ENCODE assay signal across 19 cellular contexts in genomic region chr17:78999056-78999768, GRCh38. TPM values are rescaled to one million over a fixed set of nuclear protein-coding genes. Genes with fewer than 3 reads are reported as not detected.
DNase-seq lines count a peak whose midpoint lies in the region; ATAC-seq and TF ChIP-seq lines count a peak whose summit lies in the region.
"Had no signal": no experiment of that assay in that cellular context is flagged by ENCODE, and none has a peak within 500 bp of the region (broad histone marks: within the 10 kb centered on the region; RNA-seq: fewer than 3 reads in every experiment).

No MANE protein-coding gene starts in this region.

- no peak for ATAC-seq in Right ventricle myocardium inferior
- no peak for ATAC-seq in left cardiac atrium
- no peak for ATAC-seq in omental fat pad (ENCODE audit: low FRiP score)
- no peak for ATAC-seq in HG03520 (IDR thresholded peaks at IDR 0.05; ENCODE audit: unreplicated experiment)

- no peaks in the 10 kb centered on the region for H3K36me3 ChIP-seq in uterus

- TF ChIP-seq CTCF in omental fat pad (IDR thresholded peaks at IDR 0.05) (no peak), uterus (IDR thresholded peaks at IDR 0.05) (no peak)

- no peak for TF ChIP-seq POLR2A in uterus (IDR thresholded peaks at IDR 0.05)

- H3K4me1 ChIP-seq in uterus, result no peaks in the 10 kb centered on the region

- intact Hi-C loops in Right ventricle myocardium inferior (cut with DNase I) (no loop called here), left cardiac atrium (cut with DNase I) (no loop called here), uterus (cut with DNase I; ENCODE audit: low total_unique reads) (no loop called here)

- no peak overlapping the region for H3K27ac ChIP-seq in uterus

- no peaks in the 10 kb centered on the region for H3K27me3 ChIP-seq in uterus
- H3K27me3 ChIP-seq: upper lobe of left lung had no signal

- no peak overlapping the region for H3K4me3 ChIP-seq in uterus
- H3K4me3 ChIP-seq: upper lobe of left lung had no signal

- H3K9me3 ChIP-seq in uterus, result no peaks in the 10 kb centered on the region
- H3K9me3 ChIP-seq: upper lobe of left lung had no signal

- DNase-seq in Right ventricle myocardium inferior (ENCODE audit: missing footprints), result peak; percentile 60
- no peak for DNase-seq in left cardiac atrium
- DNase-seq in epidermal melanocyte (ENCODE audit: insufficient read length, low spot score), result peak; percentile 9
- peak; percentile 7 for DNase-seq in omental fat pad (ENCODE audit: low spot score)
- DNase-seq in uterus, result peak; percentile 7 to 12
- no peak for DNase-seq in stimulated activated CD4-positive, alpha-beta T cell treated with anti-CD3 and anti-CD28 coated beads, Interleukin-12 subunit alpha, Interleukin-12 subunit beta, amount 100 ng/mL, for 4 hours
- no peak for DNase-seq in NOMO-1 treated with DMSO at 0.1 percent for 48 hours (lab: John Stamatoyannopoulos, UW; ENCODE audit: unreplicated experiment)
- DNase-seq: activated B cell treated with CpG ODN at 0.5 μM for 24 hours; activated gamma-delta T cell; H9; IMR-90; MV-4-11; naive B cell; NCI-H2081 treated with DMSO at 0.1 percent for 48 hours; NCI-H774; stimulated activated CD4-positive, alpha-beta T cell treated with anti-CD3 and anti-CD28 coated beads, Interleukin-2, amount 100 ng/mL, for 48 hours; T-helper 1 cell; upper lobe of left lung had no signal

RNA-seq across cellular contexts. Expression of gene CANT1, which starts 10.4 kb away (rescaled TPM):
- total RNA-seq in Right ventricle myocardium inferior (31.1 TPM), left cardiac atrium (10 to 100 TPM; 30.5 to 33.3 TPM), omental fat pad (10 to 100 TPM; 24.0 to 34.8 (median 30.3) TPM), uterus (10 to 100 TPM in 3 of 4 donors, 1 to 10 TPM in 1; 9.2 to 40.6 (median 21.5) TPM)

RNA-seq across cellular contexts. Expression of gene LGALS3BP, which starts 19.5 kb away (rescaled TPM):
- 611 TPM for total RNA-seq in Right ventricle myocardium inferior
- 100 to 1,000 TPM; 390 to 448 TPM for total RNA-seq in left cardiac atrium
- total RNA-seq in omental fat pad, result 100 to 1,000 TPM; 325 to 516 (median 441) TPM
- 100 to 1,000 TPM in 3 of 4 donors, 10 to 100 TPM in 1; 88.2 to 396 (median 244) TPM for total RNA-seq in uterus

RNA-seq across cellular contexts. Expression of gene C1QTNF1, which starts 24.8 kb away (rescaled TPM):
- total RNA-seq in Right ventricle myocardium inferior (240 TPM), left cardiac atrium (100 to 1,000 TPM; 377 to 765 TPM), omental fat pad (100 to 1,000 TPM; 110 to 438 (median 388) TPM), uterus (10 to 100 TPM in 3 of 4 donors, 1 to 10 TPM in 1; 2.9 to 80.8 (median 39.6) TPM)
- total RNA-seq: activated B cell treated with CpG ODN at 0.5 μM for 24 hours had no signal

Comparison
In these comparisons a context has a peak if more than half of its experiments do, and no peak if none do; other contexts are left out.
1. DNase-seq: peak in Right ventricle myocardium inferior (single experiment), epidermal melanocyte (single experiment), omental fat pad (single experiment) and uterus (2 of 2); none in left cardiac atrium (single experiment), stimulated activated CD4-positive, alpha-beta T cell treated with anti-CD3 and anti-CD28 coated beads, Interleukin-12 subunit alpha, Interleukin-12 subunit beta, amount 100 ng/mL, for 4 hours (single experiment) and NOMO-1 treated with DMSO at 0.1 percent for 48 hours (single experiment).